23 cellular contexts compared by ENCODE assay signal in genomic region chr14:50452285-50452684, GRCh38. TPM values are rescaled to one million over a fixed set of nuclear protein-coding genes. Genes with fewer than 3 reads are reported as not detected.
DNase-seq lines count a peak whose midpoint lies in the region; ATAC-seq, FAIRE-seq and TF ChIP-seq lines count a peak whose summit lies in the region.
"Had no signal": no experiment of that assay in that cellular context is flagged by ENCODE, and none has a peak within 500 bp of the region (broad histone marks: within the 10 kb centered on the region; RNA-seq: fewer than 3 reads in every experiment).

No MANE protein-coding gene starts in this region.

- H3K36me3 Mint-ChIP-seq in chondrocyte (ENCODE audit: low read depth) (peaks cover 23% of the 10 kb centered on the region), osteocyte (ENCODE audit: unreplicated experiment) (peaks cover 62% of the 10 kb centered on the region)

- no peak overlapping the region for H3K27ac ChIP-seq in gastrocnemius medialis
- H3K27ac ChIP-seq: BLaER1, HL-60, upper lobe of left lung had no signal

- no peak for ATAC-seq in gastrocnemius medialis
- ATAC-seq: GM23338; K562; sciatic nerve; stimulated activated naive CD8-positive, alpha-beta T cell treated with anti-CD3 and anti-CD28 coated beads, Interleukin-15, amount 100 ng/mL, for 72 hours had no signal

- H3K4me3 Mint-ChIP-seq in chondrocyte (ENCODE audit: unreplicated experiment) (no peak overlapping the region), osteocyte (ENCODE audit: unreplicated experiment) (no peak overlapping the region)
- H3K4me3 Mint-ChIP-seq: GM23338; stimulated activated naive CD8-positive, alpha-beta T cell treated with anti-CD3 and anti-CD28 coated beads, Interleukin-15, amount 100 ng/mL, for 72 hours had no signal

- H3K27me3 Mint-ChIP-seq in chondrocyte (ENCODE audit: low read depth): no peaks in the 10 kb centered on the region
- H3K27me3 Mint-ChIP-seq in osteocyte (ENCODE audit: unreplicated experiment): no peaks in the 10 kb centered on the region
- H3K27me3 Mint-ChIP-seq: stimulated activated naive CD8-positive, alpha-beta T cell treated with anti-CD3 and anti-CD28 coated beads, Interleukin-15, amount 100 ng/mL, for 72 hours had no signal

- no peak for TF ChIP-seq CTCF in chondrocyte (IDR thresholded peaks at IDR 0.05)
- no peak for TF ChIP-seq CTCF in osteocyte (IDR thresholded peaks at IDR 0.05)
- TF ChIP-seq CTCF in gastrocnemius medialis (IDR thresholded peaks at IDR 0.05 in 4 of 5, conservative IDR thresholded peaks at IDR 0.05 in 1 of 5): no peak

- H3K27ac Mint-ChIP-seq in chondrocyte (ENCODE audit: unreplicated experiment) (peak overlapping the region; percentile 60), osteocyte (ENCODE audit: unreplicated experiment) (peak overlapping the region; percentile 2)
- H3K27ac Mint-ChIP-seq: activated T-helper 2 cell treated with anti-CD3 and anti-CD28 coated beads, Interferon-gamma antibody, Interleukin-2, Interleukin-4, amounts not matched to agents 10 μg/mL and 5 μg/mL and 100 μg/mL, durations not matched to agents 14 hours and 24 hours and 36 hours; GM23338; stimulated activated naive CD8-positive, alpha-beta T cell treated with anti-CD3 and anti-CD28 coated beads, Interleukin-15, amount 100 ng/mL, for 72 hours had no signal

- no peak for TF ChIP-seq POLR2A in gastrocnemius medialis (IDR thresholded peaks at IDR 0.05)

- H3K27me3 ChIP-seq in gastrocnemius medialis: no peaks in the 10 kb centered on the region
- H3K27me3 ChIP-seq: BLaER1, gastroesophageal sphincter, left lung, upper lobe of left lung had no signal

- in situ Hi-C loops in gastrocnemius medialis (cut with MboI; ENCODE audit: low sequenced_read_pairs in 4 of 4): no loop called here

- H3K4me1 ChIP-seq in gastrocnemius medialis: no peaks in the 10 kb centered on the region
- H3K4me1 ChIP-seq: BLaER1, gastroesophageal sphincter, left lung, upper lobe of left lung had no signal

- intact Hi-C loops in gastrocnemius medialis (cut with DNase I; ENCODE audit: low total_unique reads): no loop called here

- H3K36me3 ChIP-seq in gastrocnemius medialis: peaks cover 3 to 47% of the 10 kb centered on the region in 2 donors

- H3K4me3 ChIP-seq in gastrocnemius medialis: no peak overlapping the region
- H3K4me3 ChIP-seq: BLaER1, gastroesophageal sphincter, GM23338, K562, left lung, upper lobe of left lung had no signal

- peaks cover 20% of the 10 kb centered on the region for H3K4me1 Mint-ChIP-seq in chondrocyte (ENCODE audit: low read depth)
- peaks cover 13% of the 10 kb centered on the region for H3K4me1 Mint-ChIP-seq in osteocyte (ENCODE audit: unreplicated experiment)
- H3K4me1 Mint-ChIP-seq: stimulated activated naive CD8-positive, alpha-beta T cell treated with anti-CD3 and anti-CD28 coated beads, Interleukin-15, amount 100 ng/mL, for 72 hours had no signal

- DNase-seq in NCI-H2081 (lab: John Stamatoyannopoulos, UW): peak; percentile 16 to 75
- DNase-seq in NCI-H2081 treated with DMSO at 0.1 percent for 48 hours (lab: John Stamatoyannopoulos, UW): no peak
- DNase-seq in NCI-H446 (lab: John Stamatoyannopoulos, UW): peak; percentile 40 to 41
- no peak for DNase-seq in chondrocyte (ENCODE audit: low spot score)
- DNase-seq in osteocyte (ENCODE audit: extremely low spot score, unreplicated experiment): no peak
- no peak for DNase-seq in NCI-H1930 (lab: John Stamatoyannopoulos, UW)
- DNase-seq in urothelium cell line (ENCODE audit: low spot score): no peak
- DNase-seq in gastrocnemius medialis: no peak
- DNase-seq: 8988T; central memory CD4-positive, alpha-beta T cell; left lung; NCI-H1417; occipital lobe; RPMI8226; stimulated activated naive CD8-positive, alpha-beta T cell treated with anti-CD3 and anti-CD28 coated beads, Interleukin-15, amount 100 ng/mL, for 72 hours; upper lobe of left lung had no signal

- no peaks in the 10 kb centered on the region for H3K9me3 ChIP-seq in gastrocnemius medialis
- H3K9me3 ChIP-seq: BLaER1, gastroesophageal sphincter, left lung, upper lobe of left lung had no signal

- H3K9me3 Mint-ChIP-seq in chondrocyte (ENCODE audit: low read depth) (peaks cover 5% of the 10 kb centered on the region), osteocyte (ENCODE audit: unreplicated experiment) (no peaks in the 10 kb centered on the region)
- H3K9me3 Mint-ChIP-seq: activated T-helper 2 cell treated with anti-CD3 and anti-CD28 coated beads, Interferon-gamma antibody, Interleukin-2, Interleukin-4, amounts not matched to agents 10 μg/mL and 5 μg/mL and 100 μg/mL, durations not matched to agents 14 hours and 24 hours and 36 hours; GM23338 had no signal

- FAIRE-seq in urothelium cell line (lab: Jason Lieb, UNC): no peak
- FAIRE-seq: K562 had no signal

RNA-seq across cellular contexts. Expression of gene CDKL1, which starts 55.6 kb away (rescaled TPM):
- total RNA-seq in chondrocyte (8.4 to 15.7 TPM (median 9.4 TPM) in 3 replicates), osteocyte (9.0 and 9.8 TPM in 2 replicates), gastrocnemius medialis (1 to 10 TPM in 2 of 4 donors, under 1 TPM in 2; 0.59 to 2.0 (median 1.4) TPM)

Comparison
In these comparisons a context has a peak if more than half of its experiments do, and no peak if none do; other contexts are left out.
1. DNase-seq: peak in NCI-H2081 (2 of 2) and NCI-H446 (2 of 2); none in NCI-H2081 treated with DMSO at 0.1 percent for 48 hours (single experiment), chondrocyte (single experiment), osteocyte (single experiment), NCI-H1930 (0 of 2), urothelium cell line (single experiment) and gastrocnemius medialis (0 of 2).